In genomic region chr3:139157161-139157932, GRCh38 we compare ENCODE assay signal across 23 cellular contexts.
DNase-seq lines count a peak whose midpoint lies in the region; ATAC-seq, FAIRE-seq and TF ChIP-seq lines count a peak whose summit lies in the region.
"Had no signal": no experiment of that assay in that cellular context is flagged by ENCODE, and none has a peak within 500 bp of the region (broad histone marks: within the 10 kb centered on the region; RNA-seq: fewer than 3 reads in every experiment).

No MANE protein-coding gene starts in this region.

- H3K27me3 ChIP-seq in GM23338 (ENCODE audit: insufficient read depth) (no peaks in the 10 kb centered on the region), H1 (replicated peaks in 1 of 4; ENCODE audit: control insufficient read depth in 3 of 4, extremely low read depth in 1 of 4, insufficient read depth in 3 of 4, low read length in 3 of 4) (no peaks in the 10 kb centered on the region; a peak in 1 of 7 replicates), SK-N-SH (ENCODE audit: insufficient read depth) (no peaks in the 10 kb centered on the region)

- no peaks in the 10 kb centered on the region; the same call in 1 of the 2 replicates for H3K9me2 ChIP-seq in GM23338 (ENCODE audit: insufficient read depth)
- H3K9me2 ChIP-seq in SK-N-SH, result no peaks in the 10 kb centered on the region

- H3K4me3 ChIP-seq in GM23338 (no peak overlapping the region), H1 (ENCODE audit: extremely low read depth in 1 of 4, insufficient read depth in 2 of 4, low read depth in 3 of 4, low read length in 4 of 4) (no peak overlapping the region), SK-N-SH (ENCODE audit: low read depth in 2 of 2, low read length in 1 of 2) (no peak overlapping the region)
- H3K4me3 ChIP-seq: A549, PC-9, SK-N-MC had no signal

- no peaks in the 10 kb centered on the region for H3K4me1 ChIP-seq in GM23338 (ENCODE audit: insufficient read depth)
- H3K4me1 ChIP-seq in H1 (replicated peaks in 1 of 4; ENCODE audit: control insufficient read depth in 3 of 4, insufficient read depth in 4 of 4, low read length in 3 of 4), result peaks cover 0 to 3% (median 0%) of the 10 kb centered on the region in 4 experiments; a peak in 1 of 7 replicates
- no peaks in the 10 kb centered on the region for H3K4me1 ChIP-seq in SK-N-SH (ENCODE audit: control insufficient read depth in 1 of 2, insufficient read depth in 2 of 2, low read depth in 1 of 2, low read length in 1 of 2)
- H3K4me1 ChIP-seq: A549 had no signal

- H3K27ac Mint-ChIP-seq in GM23338 (no peak overlapping the region), osteocyte (ENCODE audit: unreplicated experiment) (no peak overlapping the region)
- H3K27ac Mint-ChIP-seq: B cell, CD14-positive monocyte had no signal

- no peaks in the 10 kb centered on the region for H3K79me1 ChIP-seq in H1 (ENCODE audit: low read depth, low read length)

- H3K56ac ChIP-seq in H1 (replicated peaks; ENCODE audit: insufficient read length, low read depth, low read length), result no peak overlapping the region

- H2BK5ac ChIP-seq in H1 (ENCODE audit: low read depth, low read length), result no peak overlapping the region

- POLR2A ChIA-PET in H1 (lab: Charles Lee; ENCODE audit: partially characterized antibody), result no interaction called here
- POLR2A ChIA-PET in SK-N-SH (lab: Yijun Ruan, JAX), result no interaction called here

- no peaks in the 10 kb centered on the region; the same call in 2 of the 3 replicates for H3K9me3 Mint-ChIP-seq in GM23338
- H3K9me3 Mint-ChIP-seq in osteocyte (ENCODE audit: unreplicated experiment), result no peaks in the 10 kb centered on the region

- H3K36me3 Mint-ChIP-seq in GM23338 (ENCODE audit: low read depth), result no peaks in the 10 kb centered on the region
- no peaks in the 10 kb centered on the region for H3K36me3 Mint-ChIP-seq in osteocyte (ENCODE audit: unreplicated experiment)
- H3K36me3 Mint-ChIP-seq: CD14-positive monocyte had no signal

- H3K9me3 ChIP-seq in H1 (ENCODE audit: insufficient read depth in 2 of 2, low read depth in 1 of 2, low read length in 1 of 2) (peaks cover 0 to 11% of the 10 kb centered on the region in 2 experiments; a peak in 2 of 4 replicates), SK-N-SH (no peaks in the 10 kb centered on the region)
- H3K9me3 ChIP-seq: A549 had no signal

- H3K4me1 Mint-ChIP-seq in GM23338 (peaks cover 11% of the 10 kb centered on the region), osteocyte (ENCODE audit: unreplicated experiment) (no peaks in the 10 kb centered on the region)
- H3K4me1 Mint-ChIP-seq: B cell, CD14-positive monocyte had no signal

- no peak overlapping the region for H2BK12ac ChIP-seq in H1 (ENCODE audit: low read depth, low read length)

- TF ChIP-seq CTCF in GM23338 (conservative IDR thresholded peaks at IDR 0.05; ENCODE audit: low read depth in 2 of 2), result no peak
- TF ChIP-seq CTCF in H1 (IDR thresholded peaks at IDR 0.05; ENCODE audit: control extremely low read depth in 1 of 3, insufficient read depth in 1 of 3, low read depth in 1 of 3, low read length in 3 of 3), result no peak
- no peak for TF ChIP-seq CTCF in osteocyte (IDR thresholded peaks at IDR 0.05)
- TF ChIP-seq CTCF in SK-N-SH (IDR thresholded peaks at IDR 0.05), result no peak

- H2BK20ac ChIP-seq in H1 (ENCODE audit: low read length), result no peak overlapping the region

- H3K27me3 Mint-ChIP-seq in GM23338 (ENCODE audit: insufficient read depth, low read depth, poor library complexity) (no peaks in the 10 kb centered on the region), osteocyte (ENCODE audit: unreplicated experiment) (peaks cover 9% of the 10 kb centered on the region)

- no peak overlapping the region for H3K14ac ChIP-seq in H1 (ENCODE audit: insufficient read length)

- no peak overlapping the region for H4K91ac ChIP-seq in H1 (replicated peaks; ENCODE audit: insufficient read length, low read length)

- DNase-seq in GM23338 (ENCODE audit: low spot score) (no peak), NCI-H524 (lab: John Stamatoyannopoulos, UW) (peak; percentile 55 to 72), H1 (ENCODE audit: low read depth in 1 of 2, low spot score in 2 of 2) (no peak), osteocyte (ENCODE audit: extremely low spot score, unreplicated experiment) (peak; percentile 68), amniotic stem cell (lab: John Stamatoyannopoulos, UW) (no peak), SK-N-SH (no peak), NCI-H226 (no peak)
- DNase-seq: EL, GF-D8, KBM-7, NCI-H1092, NCI-H1436, NCI-H2029, NCI-H345, NCI-H526 treated with DMSO at 0.1 percent for 48 hours, PC-9, RPMI8226, SHP77 treated with DMSO at 0.1 percent for 48 hours had no signal

- no peaks in the 10 kb centered on the region for H3K23me2 ChIP-seq in H1 (ENCODE audit: low read depth, low read length)

- H3K9ac ChIP-seq in H1 (replicated peaks in 1 of 4; ENCODE audit: extremely low read depth in 1 of 4, low read depth in 3 of 4, low read length in 3 of 4) (no peak overlapping the region), SK-N-SH (no peak overlapping the region)

- H2AFZ ChIP-seq in GM23338, result no peak overlapping the region
- H2AFZ ChIP-seq in H1 (ENCODE audit: low read length), result no peak overlapping the region
- H2AFZ ChIP-seq in SK-N-SH (ENCODE audit: low read depth), result no peak overlapping the region
- H2AFZ ChIP-seq: PC-9 had no signal

- no peak overlapping the region for H3K23ac ChIP-seq in H1 (ENCODE audit: insufficient read length)

- H3K4me3 Mint-ChIP-seq in GM23338 (no peak overlapping the region), osteocyte (ENCODE audit: unreplicated experiment) (no peak overlapping the region)
- H3K4me3 Mint-ChIP-seq: B cell, CD14-positive monocyte had no signal

- no peak overlapping the region for H3K4me2 ChIP-seq in GM23338
- H3K4me2 ChIP-seq in H1 (ENCODE audit: insufficient read depth in 1 of 2, low read depth in 2 of 2, low read length in 2 of 2), result no peak overlapping the region
- H3K4me2 ChIP-seq in SK-N-SH, result no peak overlapping the region
- H3K4me2 ChIP-seq: A549, PC-9 had no signal

- CTCF ChIA-PET in H1 (lab: Charles Lee; ENCODE audit: partially characterized antibody), result no interaction called here
- CTCF ChIA-PET in SK-N-SH (lab: Yijun Ruan, JAX), result interaction anchor here (1.0 kb wide), 1 partner anchor 45 kb away, joined by 3 read pairs; no protein-coding TSS in a partner anchor

- TF ChIP-seq EP300 in H1 (IDR thresholded peaks at IDR 0.05; ENCODE audit: borderline replicate concordance in 1 of 2, low read depth in 2 of 2, low read length in 2 of 2) (no peak), SK-N-SH (IDR thresholded peaks at IDR 0.05; ENCODE audit: borderline replicate concordance in 1 of 2, low read depth in 1 of 2, low read length in 1 of 2) (no peak)

- H3K4ac ChIP-seq in H1 (replicated peaks; ENCODE audit: insufficient read length, low read depth, low read length), result no peak overlapping the region

- H2BK120ac ChIP-seq in H1 (replicated peaks; ENCODE audit: low read depth, low read length), result no peak overlapping the region

- no peak overlapping the region for H2AK5ac ChIP-seq in H1 (ENCODE audit: low read depth, low read length)

- H3F3A ChIP-seq in GM23338 (replicated peaks; ENCODE audit: low read depth) (no peaks in the 10 kb centered on the region), SK-N-SH (replicated peaks; ENCODE audit: insufficient read depth) (no peaks in the 10 kb centered on the region)

- no peak overlapping the region for H3K27ac ChIP-seq in GM23338 (ENCODE audit: low read depth)
- no peak overlapping the region for H3K27ac ChIP-seq in H1 (ENCODE audit: low read depth, low read length)
- H3K27ac ChIP-seq in SK-N-SH (ENCODE audit: low read depth in 2 of 2, low read length in 1 of 2), result no peak overlapping the region
- H3K27ac ChIP-seq: A549, PC-9, SK-N-MC had no signal

- H3K36me3 ChIP-seq in GM23338 (ENCODE audit: insufficient read depth), result no peaks in the 10 kb centered on the region
- H3K36me3 ChIP-seq in H1 (ENCODE audit: control insufficient read depth in 2 of 4, insufficient read depth in 4 of 4, low read length in 3 of 4), result no peaks in the 10 kb centered on the region
- no peaks in the 10 kb centered on the region for H3K36me3 ChIP-seq in SK-N-SH (replicated peaks in 1 of 2; ENCODE audit: control insufficient read depth in 1 of 2, insufficient read depth in 2 of 2, low read length in 1 of 2)

- no peak overlapping the region for H2BK15ac ChIP-seq in H1 (ENCODE audit: low read length)

- TF ChIP-seq RAD21 in H1 (IDR thresholded peaks at IDR 0.05 in 1 of 2, conservative IDR thresholded peaks at IDR 0.05 in 1 of 2; ENCODE audit: low read depth in 2 of 2, low read length in 2 of 2) (no peak), SK-N-SH (IDR thresholded peaks at IDR 0.05; ENCODE audit: low read length) (no peak)

- H3K18ac ChIP-seq in H1 (ENCODE audit: extremely low read depth, low read length), result no peak overlapping the region

- WGBS in H1 (ENCODE audit: extremely low coverage in 1 of 2, insufficient coverage in 1 of 2, insufficient read length in 1 of 2, insufficient replicate concordance in 2 of 2, low coverage in 1 of 2, low lambda C conversion rate in 2 of 2, missing lambda C conversion rate in 1 of 2), 2 experiments, result 84% methylated on average over 10 of the region's 10 CpGs; no CpG with 5 or more reads in 1 of the 2 experiments
- 36% methylated on average over 9 of the region's 10 CpGs for WGBS in SK-N-SH (ENCODE audit: low lambda C conversion rate)

- no peak for FAIRE-seq in H1 (lab: Jason Lieb, UNC)
- FAIRE-seq: A549, GM19239 had no signal

- H3K79me2 ChIP-seq in GM23338 (replicated peaks; ENCODE audit: insufficient read depth) (no peaks in the 10 kb centered on the region), H1 (ENCODE audit: control insufficient read depth in 1 of 2, insufficient read depth in 2 of 2, low read length in 2 of 2) (no peaks in the 10 kb centered on the region), SK-N-SH (ENCODE audit: insufficient read depth) (no peaks in the 10 kb centered on the region)

- no peak for TF ChIP-seq POLR2A in H1 (IDR thresholded peaks at IDR 0.05; ENCODE audit: control extremely low read depth in 1 of 2, low read depth in 2 of 2, low read length in 2 of 2)

- H4K20me1 ChIP-seq in GM23338 (replicated peaks; ENCODE audit: insufficient read depth) (no peaks in the 10 kb centered on the region), H1 (replicated peaks in 1 of 2; ENCODE audit: control insufficient read depth in 1 of 2, insufficient read depth in 2 of 2, low read length in 2 of 2) (no peaks in the 10 kb centered on the region), SK-N-SH (ENCODE audit: insufficient read depth) (no peaks in the 10 kb centered on the region)

- H4K8ac ChIP-seq in H1 (ENCODE audit: extremely low read depth, insufficient read depth, low read length), result peak overlapping the region; percentile 46; the same call in 1 of the 2 replicates

- peak; percentile 59 for ATAC-seq in GM23338
- ATAC-seq: A549 had no signal

- H4K5ac ChIP-seq in H1 (ENCODE audit: insufficient read length, low read depth, low read length), result no peak overlapping the region

TF ChIP-seq in GM23338, 12 proteins besides CTCF, POLR2A, EP300 and RAD21 (continues in another document):
- TF ChIP-seq ZNF114 (CRISPR knock-in tag; IDR thresholded peaks at IDR 0.05) (no peak), JUNB (IDR thresholded peaks at IDR 0.05; ENCODE audit: unreplicated experiment) (no peak)

TF ChIP-seq in SK-N-SH, 30 proteins besides CTCF, POLR2A, EP300 and RAD21 (continues in another document):
- TF ChIP-seq POLR2AphosphoS5 (IDR thresholded peaks at IDR 0.05; ENCODE audit: low read depth, low read length), result no peak
- no peak for TF ChIP-seq NFIC (IDR thresholded peaks at IDR 0.05; ENCODE audit: borderline replicate concordance)
- TF ChIP-seq JUND (IDR thresholded peaks at IDR 0.05), result no peak
- TF ChIP-seq FOSL2 (IDR thresholded peaks at IDR 0.05; ENCODE audit: borderline replicate concordance, low read depth), result no peak

Comparison
In these comparisons a context has a peak if more than half of its experiments do, and no peak if none do; other contexts are left out.
1. DNase-seq: peak in NCI-H524 (2 of 2) and osteocyte (single experiment); none in GM23338 (single experiment), H1 (0 of 2), amniotic stem cell (single experiment), SK-N-SH (single experiment) and NCI-H226 (single experiment).